ENCODE assay signal across 8 cellular contexts in the genomic region with DNA sequence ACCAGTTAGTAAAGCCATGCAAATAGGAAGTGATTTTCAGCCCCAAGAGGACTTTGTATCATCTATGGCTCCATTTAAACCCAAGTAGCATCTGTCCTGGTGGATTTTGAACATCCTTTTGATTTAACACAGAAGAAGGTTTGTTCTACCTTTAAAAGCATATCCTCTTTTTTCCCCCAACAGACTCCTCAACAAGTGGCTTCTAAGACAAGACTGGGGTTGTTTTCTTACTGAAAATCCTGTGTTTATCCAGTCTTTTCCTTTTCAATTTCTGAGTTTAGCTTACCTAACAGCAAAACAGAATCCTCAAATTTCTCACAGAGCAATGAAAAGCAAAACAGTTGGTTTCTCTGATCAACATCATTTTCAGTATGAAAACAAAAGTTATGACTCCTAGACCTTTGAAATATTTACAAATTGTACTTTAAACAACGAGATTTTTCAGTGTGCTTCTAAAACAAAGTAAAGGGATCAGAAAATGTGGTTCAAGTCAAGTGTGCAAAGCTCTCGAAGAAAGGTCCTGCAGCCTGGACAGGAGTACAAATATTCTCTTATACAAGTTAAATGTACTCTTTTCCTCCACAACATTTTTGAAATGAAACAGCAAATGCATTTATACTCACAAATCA. TPM values are rescaled to one million over a fixed set of nuclear protein-coding genes. Genes with fewer than 3 reads are reported as not detected.
DNase-seq lines count a peak whose midpoint lies in the region; ATAC-seq and TF ChIP-seq lines count a peak whose summit lies in the region.

No MANE protein-coding gene starts in this region.

- H3K36me3 ChIP-seq in right atrium auricular region = no peaks in the 10 kb centered on the region
- H3K36me3 ChIP-seq in mammary epithelial cell (ENCODE audit: insufficient read depth, low read length) = peaks cover 15% of the 10 kb centered on the region
- no peaks in the 10 kb centered on the region for H3K36me3 ChIP-seq in mesendoderm (ENCODE audit: control insufficient read depth, insufficient read depth, low read length)
- no peaks in the 10 kb centered on the region for H3K36me3 ChIP-seq in vagina
- H3K36me3 ChIP-seq in body of pancreas (replicated peaks in 1 of 2; ENCODE audit: insufficient read depth in 1 of 2, low read depth in 2 of 2) = no peaks in the 10 kb centered on the region

- peak overlapping the region; percentile 51 for H3K56ac ChIP-seq in mesendoderm (ENCODE audit: low read length)

- no peak overlapping the region for H4K8ac ChIP-seq in mesendoderm (ENCODE audit: low read depth, low read length)

- no peak overlapping the region for H2AK5ac ChIP-seq in mesendoderm (ENCODE audit: low read length)

- in situ Hi-C loops in mammary epithelial cell (cut with MboI; ENCODE audit: low sequenced_read_pairs in 2 of 2) = loop anchor here in 1 of 2 donors (5.0 to 10.0 kb wide), 4 partner anchors 74 to 374 kb away; no protein-coding TSS in a partner anchor

- H2BK15ac ChIP-seq in mesendoderm (replicated peaks; ENCODE audit: low read depth) = no peak overlapping the region

- H3K27ac ChIP-seq in right atrium auricular region (peak overlapping the region; percentile 2 to 53), mammary epithelial cell (ENCODE audit: insufficient read depth, low read depth, low read length) (peak overlapping the region; percentile 92), mesendoderm (ENCODE audit: low read depth, low read length) (no peak overlapping the region), vagina (peak overlapping the region; percentile 93), body of pancreas (peak overlapping the region in 2 of 4 donors; percentile 18)

- peaks cover 6% of the 10 kb centered on the region for H4K20me1 ChIP-seq in mammary epithelial cell (ENCODE audit: insufficient read depth, low read length)

- intact Hi-C loops in Right ventricle myocardium superior (cut with DNase I) (no loop called here), mammary epithelial cell (cut with micrococcal nuclease) (loop anchor here (5.0 to 10.0 kb wide), 2 partner anchors 244 to 386 kb away; no protein-coding TSS in a partner anchor), vagina (cut with DNase I) (no loop called here), body of pancreas (cut with DNase I) (no loop called here)

- H3K9ac ChIP-seq in mammary epithelial cell (ENCODE audit: insufficient read depth, low read length) (peak overlapping the region; percentile 95), mesendoderm (ENCODE audit: low read length) (peak overlapping the region; percentile 64)

- dilution Hi-C loops in mammary epithelial cell (cut with HindIII; ENCODE audit: low sequenced_read_pairs) = no loop called here

- peaks cover 66% of the 10 kb centered on the region for H3K79me2 ChIP-seq in mammary epithelial cell (ENCODE audit: insufficient read depth, low read length)
- H3K79me2 ChIP-seq in mesendoderm (ENCODE audit: control insufficient read depth, insufficient read depth, low read length) = peaks cover 21% of the 10 kb centered on the region

- TF ChIP-seq POLR2A in vagina (IDR thresholded peaks at IDR 0.05) = no peak
- no peak for TF ChIP-seq POLR2A in body of pancreas (IDR thresholded peaks at IDR 0.05)

- peaks cover 0 to 21% of the 10 kb centered on the region in 2 donors for H3K4me1 ChIP-seq in right atrium auricular region
- peaks cover 15% of the 10 kb centered on the region for H3K4me1 ChIP-seq in mammary epithelial cell (ENCODE audit: insufficient read depth, low read length)
- H3K4me1 ChIP-seq in mesendoderm (ENCODE audit: control insufficient read depth, low read depth, low read length) = no peaks in the 10 kb centered on the region
- H3K4me1 ChIP-seq in vagina = peaks cover 46% of the 10 kb centered on the region
- H3K4me1 ChIP-seq in body of pancreas = peaks cover 23% of the 10 kb centered on the region

- 26% methylated on average over 2 of the region's 2 CpGs for WGBS in mammary epithelial cell (ENCODE audit: low coverage, missing lambda C conversion rate)
- no CpG with 5 or more reads among the region's 2 CpGs for WGBS in mesendoderm (ENCODE audit: extremely low coverage, insufficient coverage, low lambda C conversion rate)
- 39 to 40% methylated on average over 2 of the region's 2 CpGs for WGBS in body of pancreas, 2 donors

- H2AFZ ChIP-seq in mammary epithelial cell (ENCODE audit: low read depth, low read length) = no peak overlapping the region

- no peak overlapping the region for H3K18ac ChIP-seq in mesendoderm (ENCODE audit: low read length)

- H2BK5ac ChIP-seq in mesendoderm (ENCODE audit: low read length) = no peak overlapping the region

- H4K5ac ChIP-seq in mesendoderm (ENCODE audit: low read length) = no peak overlapping the region

- H3K4me2 ChIP-seq in mammary epithelial cell (ENCODE audit: insufficient read depth, low read depth, low read length) (peak overlapping the region; percentile 89), mesendoderm (ENCODE audit: low read length) (peak overlapping the region; percentile 70)

- peaks cover 4% of the 10 kb centered on the region for H3K79me1 ChIP-seq in mesendoderm (ENCODE audit: low read length)

- TF ChIP-seq CTCF in right atrium auricular region (IDR thresholded peaks at IDR 0.05) (no peak), mammary epithelial cell (conservative IDR thresholded peaks at IDR 0.05 in 1 of 2, IDR thresholded peaks at IDR 0.05 in 1 of 2; ENCODE audit: extremely low read depth in 1 of 2, insufficient read depth in 1 of 2, low read depth in 1 of 2, low read length in 2 of 2) (no peak), vagina (IDR thresholded peaks at IDR 0.05) (no peak), body of pancreas (IDR thresholded peaks at IDR 0.05) (no peak)

- DNase-seq in right atrium auricular region (ENCODE audit: low spot score) (no peak), Right ventricle myocardium superior (no peak), mammary epithelial cell (no peak), mesendoderm (no peak), vagina (ENCODE audit: extremely low spot score in 2 of 2) (no peak), globus pallidus (ENCODE audit: low spot score) (no peak), body of pancreas (no peak)
- no peak for DNase-seq in activated CD4-positive, alpha-beta T cell treated with anti-CD3 and anti-CD28 coated beads, Interleukin-2, amount 50 U/mL, for 1 hour

- H3K27me3 ChIP-seq in right atrium auricular region = no peaks in the 10 kb centered on the region
- H3K27me3 ChIP-seq in mammary epithelial cell (ENCODE audit: insufficient read depth, low read length) = no peaks in the 10 kb centered on the region
- H3K27me3 ChIP-seq in mesendoderm (ENCODE audit: insufficient read depth, low read length, poor library complexity) = no peaks in the 10 kb centered on the region
- H3K27me3 ChIP-seq in vagina = no peaks in the 10 kb centered on the region
- no peaks in the 10 kb centered on the region for H3K27me3 ChIP-seq in body of pancreas

- CTCF ChIA-PET in mammary epithelial cell (lab: Charles Lee; ENCODE audit: low non-redundant PET) = no interaction called here

- BruUV-seq in mammary epithelial cell (replicated peaks; lab: Mats Ljungman, UMichigan) = no TSS peak

- H3K4me3 ChIP-seq in right atrium auricular region (peak overlapping the region; percentile 81 to 88), mammary epithelial cell (replicated peaks in 1 of 3; ENCODE audit: insufficient read depth in 1 of 3, low read depth in 2 of 3, low read length in 3 of 3) (peak overlapping the region; percentile 87 to 96 (median 93)), mesendoderm (ENCODE audit: low read length) (peak overlapping the region; percentile 23), vagina (peak overlapping the region; percentile 60 to 66), body of pancreas (no peak overlapping the region)

- H3K9me3 ChIP-seq in right atrium auricular region = no peaks in the 10 kb centered on the region
- H3K9me3 ChIP-seq in mammary epithelial cell (replicated peaks; ENCODE audit: insufficient read depth, low read length) = no peaks in the 10 kb centered on the region
- H3K9me3 ChIP-seq in vagina = no peaks in the 10 kb centered on the region
- H3K9me3 ChIP-seq in body of pancreas = no peaks in the 10 kb centered on the region

- no peak overlapping the region for H3K23ac ChIP-seq in mesendoderm (ENCODE audit: low read length)

- no peak overlapping the region for H3K4ac ChIP-seq in mesendoderm (ENCODE audit: low read depth, low read length)

- ATAC-seq in Right ventricle myocardium superior (ENCODE audit: poor library complexity) (no peak), body of pancreas (no peak)

- no peak overlapping the region for H2BK120ac ChIP-seq in mesendoderm (ENCODE audit: low read depth, low read length)

RNA-seq across cellular contexts. Expression of gene PHLDA1, which starts 2.8 kb away (rescaled TPM):
- 10 to 100 TPM in 1 of 2 donors, 1 to 10 TPM in 1; 6.7 to 22.2 TPM for total RNA-seq in right atrium auricular region
- total RNA-seq in Right ventricle myocardium superior = 6.6 TPM
- total RNA-seq in mammary epithelial cell = 100 to 1,000 TPM; 161 to 545 TPM
- polyA plus RNA-seq in mammary epithelial cell = 120 TPM
- 135 TPM for polyA minus RNA-seq in mammary epithelial cell
- 9.4 TPM for polyA plus RNA-seq in mesendoderm (2013, experiment 1 of 2)
- 10.2 TPM for polyA plus RNA-seq in mesendoderm (2013, experiment 2 of 2)
- 40.3 TPM for total RNA-seq in vagina
- total RNA-seq in body of pancreas = 10 to 100 TPM; 11.9 to 22.4 TPM

RNA-seq across cellular contexts. Expression of gene NAP1L1, which starts 55.7 kb away (rescaled TPM):
- total RNA-seq in right atrium auricular region (100 to 1,000 TPM; 255 to 332 TPM), Right ventricle myocardium superior (263 TPM), mammary epithelial cell (100 to 1,000 TPM; 167 to 381 TPM), vagina (318 TPM), body of pancreas (100 to 1,000 TPM; 151 to 275 TPM)
- polyA plus RNA-seq in mammary epithelial cell = 233 TPM
- polyA minus RNA-seq in mammary epithelial cell = 123 TPM
- 1,210 TPM for polyA plus RNA-seq in mesendoderm (2013, experiment 1 of 2)
- polyA plus RNA-seq in mesendoderm (2013, experiment 2 of 2) = 1,188 TPM

Comparison
In these comparisons a context has a peak if more than half of its experiments do, and no peak if none do; other contexts are left out.
1. H3K4me3 ChIP-seq: peak in right atrium auricular region (2 of 2), mammary epithelial cell (3 of 3), mesendoderm (single experiment) and vagina (2 of 2); none in body of pancreas (0 of 2).